Comparison of ENCODE assay signal across 1 cellular context in genomic region chr13:46569471-46569870, GRCh38.
TF ChIP-seq lines count a peak whose summit lies in the region.

No MANE protein-coding gene starts in this region.

TF ChIP-seq in SK-N-SH, 30 proteins besides CTCF, POLR2A, EP300 and RAD21:
- no peak for TF ChIP-seq FOXM1 (IDR thresholded peaks at IDR 0.05; ENCODE audit: low read depth)
- no peak for TF ChIP-seq EZH2phosphoT487 (IDR thresholded peaks at IDR 0.05; ENCODE audit: borderline replicate concordance, low read depth)
